Comparison of ENCODE assay signal across 8 cellular contexts in genomic region chr14:105033412-105033900, GRCh38. TPM values are rescaled to one million over a fixed set of nuclear protein-coding genes. Genes with fewer than 3 reads are reported as not detected.
DNase-seq lines count a peak whose midpoint lies in the region; ATAC-seq, FAIRE-seq and TF ChIP-seq lines count a peak whose summit lies in the region.
"Not testable (repeated sequence)": the region's sequence is repeated elsewhere in the genome, so short reads cannot be mapped to it uniquely, and the experiment has no call there.

No MANE protein-coding gene starts in this region.

- in situ Hi-C loops in brain microvascular endothelial cell (cut with HindIII; ENCODE audit: low pct_ligation_motif_present, low sequenced_read_pairs), result not testable (repeated sequence)

- H3K27ac Mint-ChIP-seq in activated CD4-positive, alpha-beta memory T cell treated with anti-CD3 and anti-CD28 coated beads for 36 hours, result peak overlapping the region; percentile 4
- H3K27ac Mint-ChIP-seq in nephron, result peak overlapping the region in 2 of 3 experiments; percentile 44 to 58
- peak overlapping the region; percentile 23 for H3K27ac Mint-ChIP-seq in stimulated activated memory B cell treated with anti-CD40 and anti-IgM and Interleukin-4, amounts not matched to agents 10 μg/mL and 1 μg/mL and 100 μg/mL, for 72 hours

- H3K4me2 ChIP-seq in A549 (peak overlapping the region; percentile 61), keratinocyte (ENCODE audit: control insufficient read depth, extremely low read depth, insufficient read depth, low read depth, low read length) (peak overlapping the region; percentile 93)

- not testable (repeated sequence) for ATAC-seq in A549; stimulated activated memory B cell treated with anti-CD40 and anti-IgM and Interleukin-4, amounts not matched to agents 10 μg/mL and 1 μg/mL and 100 μg/mL, for 72 hours

- not testable (repeated sequence) for H3K79me2 ChIP-seq in keratinocyte (ENCODE audit: control insufficient read depth, insufficient read depth, low read length)

- H3K4me3 Mint-ChIP-seq in activated CD4-positive, alpha-beta memory T cell treated with anti-CD3 and anti-CD28 coated beads for 36 hours, result peak overlapping the region; percentile 53
- H3K4me3 Mint-ChIP-seq in nephron, result peak overlapping the region; percentile 61 to 76 (median 75)
- H3K4me3 Mint-ChIP-seq in stimulated activated memory B cell treated with anti-CD40 and anti-IgM and Interleukin-4, amounts not matched to agents 10 μg/mL and 1 μg/mL and 100 μg/mL, for 72 hours, result peak overlapping the region; percentile 60

- H3K36me3 Mint-ChIP-seq in activated CD4-positive, alpha-beta memory T cell treated with anti-CD3 and anti-CD28 coated beads for 36 hours; nephron (ENCODE audit: low read depth); stimulated activated memory B cell treated with anti-CD40 and anti-IgM and Interleukin-4, amounts not matched to agents 10 μg/mL and 1 μg/mL and 100 μg/mL, for 72 hours: not testable (repeated sequence)

- TF ChIP-seq EP300 in A549 (IDR thresholded peaks at IDR 0.05); esophagus muscularis mucosa (IDR thresholded peaks at IDR 0.05): not testable (repeated sequence)

- TF ChIP-seq CTCF in A549 (IDR thresholded peaks at IDR 0.05); brain microvascular endothelial cell (IDR thresholded peaks at IDR 0.05; ENCODE audit: low read depth, low read length, missing control alignments); esophagus muscularis mucosa (IDR thresholded peaks at IDR 0.05); keratinocyte (optimal IDR thresholded peaks at IDR 0.05 in 1 of 3, IDR thresholded peaks at IDR 0.05 in 1 of 3, conservative IDR thresholded peaks at IDR 0.05 in 1 of 3; ENCODE audit: extremely low read depth in 1 of 3, insufficient read depth in 2 of 3, low read length in 3 of 3); nephron (IDR thresholded peaks at IDR 0.05; ENCODE audit: unreplicated experiment in 3 of 3): not testable (repeated sequence)

- DNase-seq in A549 (ENCODE audit: low read depth in 1 of 2, low spot score in 1 of 2); activated CD4-positive, alpha-beta memory T cell treated with anti-CD3 and anti-CD28 coated beads for 36 hours; brain microvascular endothelial cell; esophagus muscularis mucosa (ENCODE audit: extremely low spot score); keratinocyte (ENCODE audit: low read depth, low spot score): not testable (repeated sequence)
- DNase-seq in H7, result peak; percentile 19

- not testable (repeated sequence) for TF ChIP-seq RAD21 in A549 (conservative IDR thresholded peaks at IDR 0.05 in 1 of 2, IDR thresholded peaks at IDR 0.05 in 1 of 2)

- POLR2A ChIA-PET in A549 (lab: Yijun Ruan, JAX); activated CD4-positive, alpha-beta memory T cell treated with anti-CD3 and anti-CD28 coated beads for 36 hours (lab: Charles Lee): not testable (repeated sequence)

- not testable (repeated sequence) for H3K4me1 ChIP-seq in A549, esophagus muscularis mucosa
- H3K4me1 ChIP-seq in keratinocyte (ENCODE audit: control insufficient read depth, extremely low read depth, insufficient read depth, low read length), result peaks cover 16% of the 10 kb centered on the region

- not testable (repeated sequence) for H3K9me1 ChIP-seq in keratinocyte (ENCODE audit: control insufficient read depth, extremely low read depth, insufficient read depth, low read length)

- H3K27me3 Mint-ChIP-seq in activated CD4-positive, alpha-beta memory T cell treated with anti-CD3 and anti-CD28 coated beads for 36 hours; stimulated activated memory B cell treated with anti-CD40 and anti-IgM and Interleukin-4, amounts not matched to agents 10 μg/mL and 1 μg/mL and 100 μg/mL, for 72 hours: not testable (repeated sequence)
- H3K27me3 Mint-ChIP-seq in nephron (ENCODE audit: low read depth), result peaks cover 44% of the 10 kb centered on the region

- H3K4me3 ChIP-seq in A549 (peak overlapping the region; percentile 46), H7 (ENCODE audit: insufficient read depth, low read depth, low read length) (peak overlapping the region; percentile 25), brain microvascular endothelial cell (ENCODE audit: low read depth, low read length) (peak overlapping the region; percentile 53), esophagus muscularis mucosa (peak overlapping the region; percentile 37 to 55 (median 44)), keratinocyte (ENCODE audit: control insufficient read depth in 2 of 3, extremely low read depth in 1 of 3, insufficient read depth in 2 of 3, low read depth in 1 of 3, low read length in 3 of 3) (peak overlapping the region; percentile 48 to 81 (median 59))

- CTCF ChIA-PET in A549 (lab: Yijun Ruan, JAX), result interaction anchor here (1.2 to 28.5 kb wide), 4 partner anchors 11 to 135 kb away, joined by 4 to 509 read pairs (median 38); no protein-coding TSS in a partner anchor
- CTCF ChIA-PET in activated CD4-positive, alpha-beta memory T cell treated with anti-CD3 and anti-CD28 coated beads for 36 hours (lab: Charles Lee), result interaction anchor here (1.5 kb wide), 1 partner anchor 12 kb away, joined by 4 read pairs; no protein-coding TSS in a partner anchor

- peak overlapping the region; percentile 71 to 81 for H3K27ac ChIP-seq in A549
- not testable (repeated sequence) for H3K27ac ChIP-seq in brain microvascular endothelial cell; esophagus muscularis mucosa (replicated peaks in 1 of 4)
- peak overlapping the region; percentile 80 for H3K27ac ChIP-seq in keratinocyte (ENCODE audit: control insufficient read depth, insufficient read depth, low read length)

- not testable (repeated sequence) for H3K9me3 ChIP-seq in A549; esophagus muscularis mucosa; keratinocyte (ENCODE audit: control insufficient read depth, low read depth, low read length)

- H2AFZ ChIP-seq in keratinocyte (ENCODE audit: control insufficient read depth, low read length), result not testable (repeated sequence)

- H3K9ac ChIP-seq in keratinocyte (ENCODE audit: control insufficient read depth, extremely low read depth, insufficient read depth, low read length), result peak overlapping the region; percentile 81

- H3K27me3 ChIP-seq in H7 (ENCODE audit: control insufficient read depth, insufficient read depth, low read length); brain microvascular endothelial cell (replicated peaks); keratinocyte (ENCODE audit: control insufficient read depth, extremely low read depth, insufficient read depth, low read length): not testable (repeated sequence)
- H3K27me3 ChIP-seq in esophagus muscularis mucosa, result peaks cover 0 to 26% (median 0%) of the 10 kb centered on the region in 4 donors

- H3K9me3 Mint-ChIP-seq in activated CD4-positive, alpha-beta memory T cell treated with anti-CD3 and anti-CD28 coated beads for 36 hours; nephron; stimulated activated memory B cell treated with anti-CD40 and anti-IgM and Interleukin-4, amounts not matched to agents 10 μg/mL and 1 μg/mL and 100 μg/mL, for 72 hours: not testable (repeated sequence)

- H4K20me1 ChIP-seq in keratinocyte (ENCODE audit: control insufficient read depth, extremely low read depth, insufficient read depth, low read length), result not testable (repeated sequence)

- dilution Hi-C loops in keratinocyte (cut with MboI; ENCODE audit: extremely low pct_ligation_motif_present, low sequenced_read_pairs), result not testable (repeated sequence)

- TF ChIP-seq POLR2A in A549 (IDR thresholded peaks at IDR 0.05; ENCODE audit: low read length); esophagus muscularis mucosa (IDR thresholded peaks at IDR 0.05; ENCODE audit: low read depth): not testable (repeated sequence)

- not testable (repeated sequence) for FAIRE-seq in A549 (lab: Jason Lieb, UNC); keratinocyte (lab: Jason Lieb, UNC)

- 59% methylated on average over 44 of the region's 45 CpGs for WGBS in A549 (ENCODE audit: missing lambda C conversion rate)
- WGBS in esophagus muscularis mucosa, result 11% methylated on average over 43 of the region's 45 CpGs

- peaks cover 17% of the 10 kb centered on the region for H3K4me1 Mint-ChIP-seq in activated CD4-positive, alpha-beta memory T cell treated with anti-CD3 and anti-CD28 coated beads for 36 hours (ENCODE audit: low read depth)
- H3K4me1 Mint-ChIP-seq in nephron; stimulated activated memory B cell treated with anti-CD40 and anti-IgM and Interleukin-4, amounts not matched to agents 10 μg/mL and 1 μg/mL and 100 μg/mL, for 72 hours: not testable (repeated sequence)

- H3K36me3 ChIP-seq in H7 (replicated peaks; ENCODE audit: control insufficient read depth, insufficient read depth, low read length); brain microvascular endothelial cell (replicated peaks); esophagus muscularis mucosa; keratinocyte (ENCODE audit: control insufficient read depth in 2 of 2, extremely low read depth in 1 of 2, insufficient read depth in 2 of 2, low read length in 2 of 2): not testable (repeated sequence)

- intact Hi-C loops in activated CD4-positive, alpha-beta memory T cell treated with anti-CD3 and anti-CD28 coated beads for 36 hours (cut with micrococcal nuclease); esophagus muscularis mucosa (cut with DNase I): not testable (repeated sequence)

RNA-seq across cellular contexts. Expression of gene CDCA4, which starts 12.6 kb away (rescaled TPM):
- 19.5 and 24.2 TPM in 2 replicates for polyA plus RNA-seq in A549 (2011; rRNA removed)
- 42.8 and 52.7 TPM in 2 replicates for polyA plus RNA-seq in A549 (2012; cell fraction: cytosol; rRNA removed)
- polyA plus RNA-seq in A549 (2012; cell fraction: nucleus; rRNA removed), result 44.8 and 46.3 TPM in 2 replicates
- polyA plus RNA-seq in A549 (2017; fragmentation: RNase III; extraction: RNeasy Plus Mini Kit Qiagen cat#74134 plus additional on column Dnase treatment), result 25.9 to 28.0 TPM (median 26.9 TPM) in 3 replicates
- polyA minus RNA-seq in A549 (2011; rRNA and poly(A)+ RNA removed), result 16.6 and 20.0 TPM in 2 replicates
- total RNA-seq in H7 (2014; rRNA removed; shearing (Covaris generic)), result 99.0 and 111 TPM in 2 replicates
- 10 to 100 TPM; 63.4 to 69.1 TPM for total RNA-seq in activated CD4-positive, alpha-beta memory T cell treated with anti-CD3 and anti-CD28 coated beads for 36 hours
- total RNA-seq in esophagus muscularis mucosa, result 1 to 10 TPM; 5.0 to 8.0 (median 6.0) TPM
- polyA plus RNA-seq in keratinocyte, result 29.8 to 48.7 TPM (median 35.7 TPM) in 3 replicates
- 5.3 TPM for polyA plus RNA-seq in keratinocyte (2011; ENCODE audit: low read depth)
- polyA plus RNA-seq in keratinocyte (2011; cell fraction: cytosol; rRNA removed), result 22.7 and 31.2 TPM in 2 replicates
- polyA plus RNA-seq in keratinocyte (2011; cell fraction: nucleus; rRNA removed), result 30.3 and 36.4 TPM in 2 replicates
- 15.0 and 47.2 TPM in 2 replicates for polyA plus RNA-seq in keratinocyte (2012; ENCODE audit: low replicate concordance)
- 21.6 to 29.0 TPM (median 28.1 TPM) in 3 replicates for polyA minus RNA-seq in keratinocyte
- 44.7 TPM for polyA minus RNA-seq in keratinocyte (2011; cell fraction: cytosol; rRNA and poly(A)+ RNA removed)
- 20.9 and 27.0 TPM in 2 replicates for polyA minus RNA-seq in keratinocyte (2011; cell fraction: nucleus; rRNA and poly(A)+ RNA removed)

RNA-seq across cellular contexts. Expression of gene GPR132, which starts 31.8 kb away (rescaled TPM):
- polyA plus RNA-seq in A549 (2011; rRNA removed) (0.19 and 0.49 TPM in 2 replicates), A549 (2017; fragmentation: RNase III; extraction: RNeasy Plus Mini Kit Qiagen cat#74134 plus additional on column Dnase treatment) (0.16 to 0.22 TPM (median 0.18 TPM) in 3 replicates), keratinocyte (not detected in 3 replicates)
- 0.12 and 0.39 TPM in 2 replicates for polyA plus RNA-seq in A549 (2012; cell fraction: cytosol; rRNA removed)
- 2.3 and 3.7 TPM in 2 replicates for polyA plus RNA-seq in A549 (2012; cell fraction: nucleus; rRNA removed)
- 0.62 and 0.73 TPM in 2 replicates for polyA minus RNA-seq in A549 (2011; rRNA and poly(A)+ RNA removed)
- not detected in 2 replicates for total RNA-seq in H7 (2014; rRNA removed; shearing (Covaris generic))
- total RNA-seq in activated CD4-positive, alpha-beta memory T cell treated with anti-CD3 and anti-CD28 coated beads for 36 hours, result 10 to 100 TPM; 33.4 to 34.2 TPM
- 1 to 10 TPM; 1.2 to 8.0 (median 2.1) TPM for total RNA-seq in esophagus muscularis mucosa
- not detected for polyA plus RNA-seq in keratinocyte (2011; ENCODE audit: low read depth)
- not detected in 2 replicates for polyA plus RNA-seq in keratinocyte (2011; cell fraction: cytosol; rRNA removed)
- not detected in 2 replicates for polyA plus RNA-seq in keratinocyte (2011; cell fraction: nucleus; rRNA removed)
- polyA plus RNA-seq in keratinocyte (2012; ENCODE audit: low replicate concordance), result 0.39 and 1.2 TPM in 2 replicates
- not detected in 3 replicates for polyA minus RNA-seq in keratinocyte
- polyA minus RNA-seq in keratinocyte (2011; cell fraction: cytosol; rRNA and poly(A)+ RNA removed), result not detected
- polyA minus RNA-seq in keratinocyte (2011; cell fraction: nucleus; rRNA and poly(A)+ RNA removed), result not detected in 2 replicates

RNA-seq across cellular contexts. Expression of gene CLBA1, which starts 47.9 kb away (rescaled TPM):
- 11.3 and 11.5 TPM in 2 replicates for polyA plus RNA-seq in A549 (2011; rRNA removed)
- polyA plus RNA-seq in A549 (2012; cell fraction: cytosol; rRNA removed), result 7.7 and 8.6 TPM in 2 replicates
- 14.0 and 16.7 TPM in 2 replicates for polyA plus RNA-seq in A549 (2012; cell fraction: nucleus; rRNA removed)
- 10.7 to 12.5 TPM (median 12.0 TPM) in 3 replicates for polyA plus RNA-seq in A549 (2017; fragmentation: RNase III; extraction: RNeasy Plus Mini Kit Qiagen cat#74134 plus additional on column Dnase treatment)
- 8.6 and 9.5 TPM in 2 replicates for polyA minus RNA-seq in A549 (2011; rRNA and poly(A)+ RNA removed)
- 3.5 and 3.7 TPM in 2 replicates for total RNA-seq in H7 (2014; rRNA removed; shearing (Covaris generic))
- total RNA-seq in activated CD4-positive, alpha-beta memory T cell treated with anti-CD3 and anti-CD28 coated beads for 36 hours, result 1 to 10 TPM in 1 of 2 experiments, under 1 TPM in 1; 0.78 to 1.2 TPM
- total RNA-seq in esophagus muscularis mucosa, result 1 to 10 TPM; 3.7 to 9.8 (median 6.7) TPM
- polyA plus RNA-seq in keratinocyte, result 8.6 to 11.7 TPM (median 9.1 TPM) in 3 replicates
- 3.3 TPM for polyA plus RNA-seq in keratinocyte (2011; ENCODE audit: low read depth)
- polyA plus RNA-seq in keratinocyte (2011; cell fraction: cytosol; rRNA removed), result 8.1 and 9.8 TPM in 2 replicates
- polyA plus RNA-seq in keratinocyte (2011; cell fraction: nucleus; rRNA removed), result 22.6 and 24.3 TPM in 2 replicates
- polyA plus RNA-seq in keratinocyte (2012; ENCODE audit: low replicate concordance), result 10.3 and 10.9 TPM in 2 replicates
- polyA minus RNA-seq in keratinocyte, result 5.1 to 5.2 TPM (median 5.1 TPM) in 3 replicates
- polyA minus RNA-seq in keratinocyte (2011; cell fraction: cytosol; rRNA and poly(A)+ RNA removed), result 6.5 TPM
- 7.3 and 15.5 TPM in 2 replicates for polyA minus RNA-seq in keratinocyte (2011; cell fraction: nucleus; rRNA and poly(A)+ RNA removed)

RNA-seq across cellular contexts. Expression of gene AHNAK2, which starts 55.3 kb away (rescaled TPM):
- polyA plus RNA-seq in A549 (2011; rRNA removed) (43.7 and 56.7 TPM in 2 replicates), A549 (2017; fragmentation: RNase III; extraction: RNeasy Plus Mini Kit Qiagen cat#74134 plus additional on column Dnase treatment) (34.4 to 46.5 TPM (median 43.3 TPM) in 3 replicates), keratinocyte (142 to 198 TPM (median 164 TPM) in 3 replicates)
- 9.8 and 11.7 TPM in 2 replicates for polyA plus RNA-seq in A549 (2012; cell fraction: cytosol; rRNA removed)
- 65.0 and 74.3 TPM in 2 replicates for polyA plus RNA-seq in A549 (2012; cell fraction: nucleus; rRNA removed)
- 212 and 231 TPM in 2 replicates for polyA minus RNA-seq in A549 (2011; rRNA and poly(A)+ RNA removed)
- total RNA-seq in H7 (2014; rRNA removed; shearing (Covaris generic)), result 2.0 and 2.3 TPM in 2 replicates
- total RNA-seq in activated CD4-positive, alpha-beta memory T cell treated with anti-CD3 and anti-CD28 coated beads for 36 hours, result under 1 TPM; 0.02 to 0.05 TPM
- 100 to 1,000 TPM in 3 of 4 donors, 10 to 100 TPM in 1; 95.3 to 277 (median 195) TPM for total RNA-seq in esophagus muscularis mucosa
- 725 TPM for polyA plus RNA-seq in keratinocyte (2011; ENCODE audit: low read depth)
- polyA plus RNA-seq in keratinocyte (2011; cell fraction: cytosol; rRNA removed), result 78.9 and 92.5 TPM in 2 replicates
- 988 and 1,021 TPM in 2 replicates for polyA plus RNA-seq in keratinocyte (2011; cell fraction: nucleus; rRNA removed)
- 289 and 443 TPM in 2 replicates for polyA plus RNA-seq in keratinocyte (2012; ENCODE audit: low replicate concordance)
- polyA minus RNA-seq in keratinocyte, result 622 to 721 TPM (median 625 TPM) in 3 replicates
- polyA minus RNA-seq in keratinocyte (2011; cell fraction: cytosol; rRNA and poly(A)+ RNA removed), result 342 TPM
- 1,549 and 2,078 TPM in 2 replicates for polyA minus RNA-seq in keratinocyte (2011; cell fraction: nucleus; rRNA and poly(A)+ RNA removed)

Comparison
In these comparisons a context has a peak if more than half of its experiments do, and no peak if none do; other contexts are left out.
1. RNA of gene CDCA4, which starts 12.6 kb away (total RNA-seq): 99.0 to 111 TPM in H7 and 63.4 to 69.1 TPM in activated CD4-positive, alpha-beta memory T cell treated with anti-CD3 and anti-CD28 coated beads for 36 hours; 5.0 to 8.0 TPM in esophagus muscularis mucosa; every median in the first group is over 4 times any median in the second.
2. Peak in every context shown above with its lines, with median percentiles within 50 percentile points of each other: H3K4me3 ChIP-seq, H3K27ac Mint-ChIP-seq and H3K4me3 Mint-ChIP-seq.